In genomic region chr20:11849270-11849920, GRCh38 we compare ENCODE assay signal across 13 cellular contexts.
A peak's percentile ranks its signal among the peaks of the same experiment; 100 is the strongest.
DNase-seq lines count a peak whose midpoint lies in the region; ATAC-seq and TF ChIP-seq lines count a peak whose summit lies in the region.
"Had no signal": no experiment of that assay in that cellular context is flagged by ENCODE, and none has a peak within 500 bp of the region (broad histone marks: within the 10 kb centered on the region; RNA-seq: fewer than 3 reads in every experiment).

No MANE protein-coding gene starts in this region.

- TF ChIP-seq CTCF in body of pancreas (IDR thresholded peaks at IDR 0.05) = no peak

- H3K36me3 ChIP-seq in body of pancreas (replicated peaks in 1 of 2; ENCODE audit: insufficient read depth in 1 of 2, low read depth in 2 of 2) = no peaks in the 10 kb centered on the region
- H3K36me3 ChIP-seq: BLaER1, neutrophil had no signal

- 67 to 71% methylated on average over 5 of the region's 5 CpGs for WGBS in body of pancreas, 2 donors

- TF ChIP-seq POLR2A in body of pancreas (IDR thresholded peaks at IDR 0.05) = no peak

- no peak overlapping the region for H3K4me3 ChIP-seq in body of pancreas
- H3K4me3 ChIP-seq: BLaER1, dorsolateral prefrontal cortex had no signal

- peak; percentile 30 for DNase-seq in Daoy (ENCODE audit: low read depth)
- DNase-seq in NCI-H1436 (lab: John Stamatoyannopoulos, UW) = peak; percentile 10
- peak; percentile 54 for DNase-seq in amniotic epithelial cell (ENCODE audit: low read depth)
- DNase-seq in myocyte (ENCODE audit: low read depth) = peak; percentile 13
- DNase-seq in stimulated activated CD4-positive, alpha-beta T cell treated with anti-CD3 and anti-CD28 coated beads, Interleukin-4, amount 100 ng/mL, for 4 hours = no peak
- DNase-seq in body of pancreas = no peak
- DNase-seq: activated CD8-positive, alpha-beta memory T cell treated with anti-CD3 and anti-CD28 coated beads, Interleukin-2, amount 10 ng/mL, durations not matched to agents 7 days and 5 days; dorsolateral prefrontal cortex had no signal

- peaks cover 5% of the 10 kb centered on the region for H3K4me1 ChIP-seq in body of pancreas
- H3K4me1 ChIP-seq: BLaER1 had no signal

- H3K27me3 ChIP-seq in body of pancreas = no peaks in the 10 kb centered on the region
- H3K27me3 ChIP-seq: BLaER1, dorsolateral prefrontal cortex, neutrophil had no signal

- no peak overlapping the region for H3K27ac ChIP-seq in body of pancreas
- H3K27ac ChIP-seq: BLaER1, dorsolateral prefrontal cortex, neutrophil had no signal

- H3K9me3 ChIP-seq in body of pancreas = no peaks in the 10 kb centered on the region
- H3K9me3 ChIP-seq: BLaER1, neutrophil had no signal

- ATAC-seq in body of pancreas (no peak), HG02759 (IDR thresholded peaks at IDR 0.05; ENCODE audit: unreplicated experiment) (no peak), HG03442 (IDR thresholded peaks at IDR 0.05; ENCODE audit: unreplicated experiment) (no peak)
- ATAC-seq: activated CD8-positive, alpha-beta memory T cell treated with anti-CD3 and anti-CD28 coated beads, Interleukin-2, amount 10 ng/mL, durations not matched to agents 7 days and 5 days; stimulated activated effector memory CD8-positive, alpha-beta T cell treated with anti-CD3 and anti-CD28 coated beads, Interleukin-12 subunit alpha, Interleukin-12 subunit beta, amount 100 ng/mL, for 72 hours had no signal

- intact Hi-C loops in body of pancreas (cut with DNase I) = no loop called here

Comparison
In these comparisons a context has a peak if more than half of its experiments do, and no peak if none do; other contexts are left out.
1. DNase-seq: peak in Daoy (single experiment), NCI-H1436 (single experiment), amniotic epithelial cell (single experiment) and myocyte (single experiment); none in stimulated activated CD4-positive, alpha-beta T cell treated with anti-CD3 and anti-CD28 coated beads, Interleukin-4, amount 100 ng/mL, for 4 hours (0 of 2) and body of pancreas (0 of 4).